ENCODE assay signal across 8 cellular contexts in genomic region chr11:65711785-65712632, GRCh38. TPM values are rescaled to one million over a fixed set of nuclear protein-coding genes. Genes with fewer than 3 reads are reported as not detected.
A peak's percentile ranks its signal among the peaks of the same experiment; 100 is the strongest.
DNase-seq lines count a peak whose midpoint lies in the region; ATAC-seq and TF ChIP-seq lines count a peak whose summit lies in the region.

Gene KAT5 (plus strand): TSS chr11:65712252. CDS start chr11:65712268, 16 bp downstream.

- peak within 1 kb of the TSS; percentile 99 for H2AFZ ChIP-seq in OCI-LY3 (ENCODE audit: low read depth, low read length)

- TF ChIP-seq CTCF in OCI-LY3 (IDR thresholded peaks at IDR 0.05; ENCODE audit: low read depth, low read length) (peak; percentile 85), epithelial cell of esophagus (IDR thresholded peaks at IDR 0.05; ENCODE audit: insufficient read depth, low read depth, low read length, missing control alignments) (peak; percentile 98)

- H3K4me2 ChIP-seq in OCI-LY3 (ENCODE audit: low read length): peak within 1 kb of the TSS; percentile 90

- peaks cover 32% of the 10 kb centered on the region for H3K36me3 ChIP-seq in OCI-LY3 (replicated peaks; ENCODE audit: low read depth, low read length)

- peak; percentile 78 for ATAC-seq in GM21515 (IDR thresholded peaks at IDR 0.05; ENCODE audit: unreplicated experiment)

- H3K4me3 ChIP-seq in OCI-LY3 (ENCODE audit: low read length) (peak within 1 kb of the TSS; percentile 84), epithelial cell of esophagus (ENCODE audit: low read length) (peak within 1 kb of the TSS; percentile 84), mononuclear cell (ENCODE audit: low read length) (peak within 1 kb of the TSS; percentile 66)

- H3K4me1 ChIP-seq in OCI-LY3 (ENCODE audit: low read length) (peaks cover 9% of the 10 kb centered on the region), mononuclear cell (ENCODE audit: insufficient read depth, low read length) (peaks cover 21% of the 10 kb centered on the region)

- DNase-seq in DMS 273 treated with DMSO at 0.1 percent for 48 hours (lab: John Stamatoyannopoulos, UW): peak; percentile 75
- DNase-seq in HuH-7.5 (ENCODE audit: low spot score): peak; percentile 85
- DNase-seq in activated T-cell treated with anti-CD3 and anti-CD28 coated beads for 1 hour (ENCODE audit: low read depth): peak; percentile 94
- peak; percentile 99 for DNase-seq in epithelial cell of esophagus (ENCODE audit: low read depth)
- DNase-seq in stimulated activated CD8-positive, alpha-beta memory T cell treated with anti-CD3 and anti-CD28 coated beads, Interleukin-4, amount 100 ng/mL, for 1 hour (ENCODE audit: low read depth in 2 of 2, low spot score in 1 of 2): peak; percentile 96 to 98

- peaks cover 13% of the 10 kb centered on the region for H3K79me2 ChIP-seq in OCI-LY3 (ENCODE audit: low read length)

- H3K27me3 ChIP-seq in OCI-LY3 (ENCODE audit: low read depth, low read length) (no peaks in the 10 kb centered on the region), mononuclear cell (ENCODE audit: insufficient read depth, low read length) (no peaks in the 10 kb centered on the region)

- no peaks in the 10 kb centered on the region for H4K20me1 ChIP-seq in OCI-LY3 (ENCODE audit: insufficient read depth, low read length)

- H3K9ac ChIP-seq in OCI-LY3 (ENCODE audit: low read length): peak within 1 kb of the TSS; percentile 89

- no peaks in the 10 kb centered on the region for H3K9me3 ChIP-seq in OCI-LY3 (ENCODE audit: insufficient read depth, low read length)
- H3K9me3 ChIP-seq in mononuclear cell (ENCODE audit: low read depth, low read length): no peaks in the 10 kb centered on the region

- peak within 1 kb of the TSS; percentile 83 for H3K27ac ChIP-seq in OCI-LY3 (ENCODE audit: low read length)

RNA-seq across cellular contexts. Expression of gene KAT5, which starts in this region (rescaled TPM):
- total RNA-seq in mononuclear cell: 38.0 TPM

Comparison
In these comparisons a context has a peak if more than half of its experiments do, and no peak if none do; other contexts are left out.
1. Peak in every context shown above with its lines: DNase-seq, ATAC-seq, H3K4me3 ChIP-seq and H3K27ac ChIP-seq.